Comparison of ENCODE assay signal across 25 cellular contexts in genomic region chr18:39655341-39655740, GRCh38.
"Had no signal": no experiment of that assay in that cellular context is flagged by ENCODE, and none has a peak within 500 bp of the region (broad histone marks: within the 10 kb centered on the region; RNA-seq: fewer than 3 reads in every experiment).

No MANE protein-coding gene starts in this region.

- H3K4me1 ChIP-seq: breast epithelium, Peyer's patch, SJSA1 had no signal

- DNase-seq: activated CD4-positive, alpha-beta T cell treated with anti-CD3 and anti-CD28 coated beads for 4 hours; activated CD8-positive, alpha-beta memory T cell treated with anti-CD3 and anti-CD28 coated beads, Interleukin-2, amount 50 U/mL, for 4 hours; activated CD8-positive, alpha-beta T cell treated with anti-CD3 and anti-CD28 coated beads for 36 hours; activated gamma-delta T cell treated with Interleukin-2 at 50 U/mL for 16 hours; activated naive CD4-positive, alpha-beta T cell treated with anti-CD3 and anti-CD28 coated beads, Interleukin-2, amount 10 ng/mL, durations not matched to agents 7 days and 5 days; activated naive CD8-positive, alpha-beta T cell treated with anti-CD3 and anti-CD28 coated beads for 36 hours; activated T-cell treated with anti-CD3 and anti-CD28 coated beads, Interleukin-2, amount 50 U/mL, for 72 hours; aorta; central memory CD4-positive, alpha-beta T cell; MG63; MV-4-11; NCI-H1092 treated with DMSO at 0.1 percent for 48 hours; NCI-H1417 treated with DMSO at 0.1 percent for 48 hours; NCI-H1694 treated with DMSO at 0.1 percent for 48 hours; NCI-H2029 treated with DMSO at 0.1 percent for 48 hours; NCI-H446; NCI-H524 treated with DMSO at 0.1 percent for 48 hours; Peyer's patch; SHP77; SW 1271 had no signal

- ATAC-seq: activated CD4-positive, CD25-positive, alpha-beta regulatory T cell treated with anti-CD3 and anti-CD28 coated beads, Interleukin-2, amount 50 U/mL, for 24 hours; activated CD8-positive, alpha-beta T cell treated with anti-CD3 and anti-CD28 coated beads for 36 hours; activated T-cell treated with anti-CD3 and anti-CD28 coated beads, Interleukin-2, amount 50 U/mL, for 72 hours; SK-N-SH treated with all-trans-retinoic acid at 6 μM for 48 hours had no signal

- H3K27ac ChIP-seq: breast epithelium, KMS-11, Peyer's patch, SJSA1 had no signal

- H3K36me3 ChIP-seq: breast epithelium, MG63, Peyer's patch, SJSA1 had no signal

- H3K27me3 ChIP-seq: breast epithelium, MG63, Peyer's patch, SJSA1 had no signal

- H3K9me3 ChIP-seq: breast epithelium, MG63, Peyer's patch, SJSA1 had no signal

- H3K4me3 ChIP-seq: breast epithelium, MG63, Peyer's patch, SJSA1 had no signal
